34 cellular contexts compared by ENCODE assay signal in the genomic region with DNA sequence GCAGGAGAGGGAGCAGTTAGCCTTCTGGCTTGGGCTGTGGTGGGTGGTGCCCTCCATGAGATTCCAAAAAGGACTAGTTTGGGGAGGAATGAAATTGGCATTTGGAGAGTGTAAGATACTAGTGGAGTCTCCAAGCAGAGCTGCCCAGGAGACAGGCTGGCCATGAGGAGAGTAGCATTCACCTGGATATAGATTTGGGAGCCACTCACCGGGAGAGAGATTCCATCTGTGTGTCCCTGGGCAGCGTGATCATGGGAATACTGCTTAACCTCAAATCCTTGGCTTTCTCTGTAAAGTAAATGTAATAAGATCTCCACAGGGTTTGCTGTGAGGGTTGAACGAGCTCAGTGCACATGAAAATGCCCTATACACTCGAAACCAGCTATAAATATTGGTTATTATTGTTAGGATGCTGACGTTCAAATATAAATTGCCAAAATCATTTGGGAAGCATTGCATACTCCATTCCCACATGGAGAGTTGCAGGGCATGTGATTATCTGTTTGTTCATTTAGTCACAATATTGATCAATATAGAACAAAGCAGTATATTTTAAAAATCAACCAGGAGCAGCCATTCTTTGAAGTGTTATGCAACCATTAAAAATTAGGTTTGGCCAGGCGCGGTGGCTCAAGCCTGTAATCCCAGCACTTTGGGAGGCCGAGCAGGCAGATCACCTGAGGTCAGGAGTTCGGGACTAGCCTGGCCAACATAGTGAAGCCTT.
DNase-seq lines count a peak whose midpoint lies in the region; ATAC-seq and TF ChIP-seq lines count a peak whose summit lies in the region.
"Had no signal": no experiment of that assay in that cellular context is flagged by ENCODE, and none has a peak within 500 bp of the region (broad histone marks: within the 10 kb centered on the region; RNA-seq: fewer than 3 reads in every experiment).

No MANE protein-coding gene starts in this region.

- POLR2A ChIA-PET in Caco-2 (lab: Charles Lee) (no interaction called here), IMR-90 (lab: Charles Lee; ENCODE audit: unreplicated experiment) (interaction anchor here (0.6 kb wide), 1 partner anchor 161 kb away, joined by 3 read pairs; no protein-coding TSS in a partner anchor)

- no peak overlapping the region for H2BK120ac ChIP-seq in IMR-90 (ENCODE audit: low read depth, low read length)

- no peak overlapping the region for H2BK5ac ChIP-seq in IMR-90 (ENCODE audit: low read depth, low read length, poor library complexity, severe bottlenecking)

- H3K27ac ChIP-seq in IMR-90 (ENCODE audit: insufficient read depth, low read length) (no peak overlapping the region), rectal smooth muscle tissue (ENCODE audit: low read depth, low read length) (peak overlapping the region; percentile 61), colonic mucosa (no peak overlapping the region)
- H3K27ac ChIP-seq: adrenal gland, body of pancreas, ovary, spleen, vagina had no signal

- intact Hi-C loops in Caco-2 (cut with micrococcal nuclease; ENCODE audit: unreplicated experiment) (no loop called here), IMR-90 (cut with micrococcal nuclease) (no loop called here), colonic mucosa (cut with DNase I) (no loop called here)

- H3K27me3 ChIP-seq in Caco-2 (replicated peaks; ENCODE audit: control insufficient read depth, insufficient read depth, low read length) (no peaks in the 10 kb centered on the region), IMR-90 (ENCODE audit: control insufficient read depth, insufficient read depth, low read length) (no peaks in the 10 kb centered on the region), rectal smooth muscle tissue (ENCODE audit: control insufficient read depth, insufficient read depth, low read length) (no peaks in the 10 kb centered on the region), colonic mucosa (no peaks in the 10 kb centered on the region)
- H3K27me3 ChIP-seq: adrenal gland, BE2C, body of pancreas, gastroesophageal sphincter, ovary, spleen, vagina had no signal

- H3K14ac ChIP-seq in IMR-90 (replicated peaks; ENCODE audit: low read depth, low read length): peak overlapping the region; percentile 41; the same call in 1 of the 2 replicates

- no peak overlapping the region for H3K4me3 ChIP-seq in Caco-2 (ENCODE audit: low read depth, low read length)
- no peak overlapping the region for H3K4me3 ChIP-seq in IMR-90 (ENCODE audit: insufficient read depth, low read depth, low read length)
- no peak overlapping the region for H3K4me3 ChIP-seq in rectal smooth muscle tissue (ENCODE audit: low read length)
- no peak overlapping the region for H3K4me3 ChIP-seq in colonic mucosa
- H3K4me3 ChIP-seq: adrenal gland, body of pancreas, gastroesophageal sphincter, ovary, spleen, vagina had no signal

- TF ChIP-seq CTCF in Caco-2 (IDR thresholded peaks at IDR 0.05; ENCODE audit: insufficient read depth in 1 of 2, low read depth in 1 of 2, low read length in 1 of 2, severe bottlenecking in 1 of 2, unreplicated experiment in 1 of 2) (no peak), IMR-90 (conservative IDR thresholded peaks at IDR 0.05; ENCODE audit: low read depth, low read length) (no peak), glutamatergic neuron (IDR thresholded peaks at IDR 0.05; ENCODE audit: partially characterized antibody, unreplicated experiment) (no peak), colonic mucosa (IDR thresholded peaks at IDR 0.05) (no peak)

- peak overlapping the region; percentile 72 for H3K27ac Mint-ChIP-seq in Caco-2 (ENCODE audit: unreplicated experiment)
- H3K27ac Mint-ChIP-seq in glutamatergic neuron (ENCODE audit: unreplicated experiment): peak overlapping the region; percentile 22
- H3K27ac Mint-ChIP-seq: activated CD4-positive, alpha-beta memory T cell treated with anti-CD3 and anti-CD28 coated beads, Interleukin-2, amount 10 ng/mL, durations not matched to agents 7 days and 5 days; immature natural killer cell; stimulated activated naive CD8-positive, alpha-beta T cell treated with anti-CD3 and anti-CD28 coated beads, Interleukin-15, Interleukin-2, amounts not matched to agents 100 ng/mL and 50 ng/mL, for 24 hours; T-helper 17 cell had no signal

- no peak for TF ChIP-seq POLR2A in IMR-90 (IDR thresholded peaks at IDR 0.05; ENCODE audit: low read depth, low read length)

- peaks cover 32% of the 10 kb centered on the region for H3K4me1 ChIP-seq in Caco-2
- H3K4me1 ChIP-seq in IMR-90 (ENCODE audit: control insufficient read depth, insufficient read depth, low read length): peaks cover 10% of the 10 kb centered on the region
- peaks cover 22% of the 10 kb centered on the region for H3K4me1 ChIP-seq in rectal smooth muscle tissue (ENCODE audit: control insufficient read depth, insufficient read depth, low read length)
- H3K4me1 ChIP-seq in colonic mucosa: no peaks in the 10 kb centered on the region
- H3K4me1 ChIP-seq: adrenal gland, body of pancreas had no signal

- BruUV-seq in Caco-2 (replicated peaks; lab: Mats Ljungman, UMichigan): no TSS peak
- BruUV-seq in IMR-90 (replicated peaks; lab: Mats Ljungman, UMichigan): no TSS peak

- H2BK20ac ChIP-seq in IMR-90 (ENCODE audit: low read depth, low read length): no peak overlapping the region

- peaks cover 20% of the 10 kb centered on the region; the same call in 1 of the 2 replicates for H3K9me1 ChIP-seq in IMR-90 (ENCODE audit: insufficient read depth, low read length)

- H3K9me3 ChIP-seq in Caco-2: no peaks in the 10 kb centered on the region
- no peaks in the 10 kb centered on the region for H3K9me3 ChIP-seq in IMR-90 (ENCODE audit: control insufficient read depth, insufficient read depth, low read length)
- H3K9me3 ChIP-seq in colonic mucosa: no peaks in the 10 kb centered on the region
- H3K9me3 ChIP-seq: adrenal gland, BE2C, body of pancreas, gastroesophageal sphincter, ovary, spleen, vagina had no signal

- H4K91ac ChIP-seq in IMR-90 (ENCODE audit: insufficient read depth, low read depth, low read length): peak overlapping the region; percentile 2; the same call in 1 of the 2 replicates

- peak overlapping the region; percentile 48; the same call in 1 of the 2 replicates for H3K4ac ChIP-seq in IMR-90 (ENCODE audit: low read depth, low read length)

- H3K56ac ChIP-seq in IMR-90 (ENCODE audit: extremely low read depth, insufficient read depth, low read length): no peak overlapping the region

- no peak overlapping the region for H2BK15ac ChIP-seq in IMR-90 (ENCODE audit: low read depth, low read length)

- H3K9ac ChIP-seq in IMR-90 (ENCODE audit: low read depth, low read length): no peak overlapping the region
- no peak overlapping the region for H3K9ac ChIP-seq in rectal smooth muscle tissue (ENCODE audit: low read length)
- no peak overlapping the region for H3K9ac ChIP-seq in colonic mucosa (ENCODE audit: low read depth in 2 of 2, low read length in 2 of 2)

- WGBS in IMR-90 (ENCODE audit: extremely low coverage in 2 of 2, insufficient read length in 1 of 2), 2 experiments: no CpG with 5 or more reads among the region's 9 CpGs

- H3K27me3 Mint-ChIP-seq in Caco-2 (ENCODE audit: insufficient read depth, unreplicated experiment) (no peaks in the 10 kb centered on the region), glutamatergic neuron (ENCODE audit: unreplicated experiment) (peaks cover 3% of the 10 kb centered on the region)
- H3K27me3 Mint-ChIP-seq: activated CD4-positive, alpha-beta memory T cell treated with anti-CD3 and anti-CD28 coated beads, Interleukin-2, amount 10 ng/mL, durations not matched to agents 7 days and 5 days; stimulated activated naive CD8-positive, alpha-beta T cell treated with anti-CD3 and anti-CD28 coated beads, Interleukin-15, Interleukin-2, amounts not matched to agents 100 ng/mL and 50 ng/mL, for 24 hours; T-helper 17 cell had no signal

- no peak overlapping the region for H2AFZ ChIP-seq in IMR-90 (replicated peaks; ENCODE audit: low read length, poor library complexity)

- no peak overlapping the region; the same call in 1 of the 2 replicates for H3K18ac ChIP-seq in IMR-90 (ENCODE audit: low read depth, low read length)

- no peak overlapping the region for H3K4me2 ChIP-seq in IMR-90 (ENCODE audit: low read depth, low read length)

- DNase-seq in Caco-2: no peak
- no peak for DNase-seq in IMR-90
- DNase-seq in glutamatergic neuron: no peak
- no peak for DNase-seq in colonic mucosa
- DNase-seq in dermis blood vessel endothelial cell: no peak
- DNase-seq: activated CD4-positive, alpha-beta memory T cell treated with anti-CD3 and anti-CD28 coated beads, Interleukin-2, amount 10 ng/mL, durations not matched to agents 7 days and 5 days; activated CD4-positive, CD25-positive, alpha-beta regulatory T cell treated with anti-CD3 and anti-CD28 coated beads, Interleukin-2, amount 50 U/mL, for 72 hours; activated CD8-positive, alpha-beta memory T cell treated with anti-CD3 and anti-CD28 coated beads, Interleukin-2, amount 50 U/mL, for 4 hours; activated naive CD4-positive, alpha-beta T cell treated with Interleukin-2 at 50 U/mL for 16 hours; adrenal gland; BE2C; body of pancreas; DMS53; GDM1; hypothalamus; immature natural killer cell; left cardiac atrium; NCI-H1092; NCI-H1694; NCI-H526; ovary; spleen; stimulated activated CD4-positive, alpha-beta T cell treated with anti-CD3 and anti-CD28 coated beads, Interleukin-2, amount 100 ng/mL, for 24 hours; stimulated activated CD8-positive, alpha-beta memory T cell treated with anti-CD3 and anti-CD28 coated beads, Interleukin-4, amount 100 ng/mL, for 48 hours; T-helper 17 cell had no signal

- ATAC-seq in IMR-90 (ENCODE audit: low read depth) (no peak; the same call in 1 of the 2 replicates), HG02981 (IDR thresholded peaks at IDR 0.05; ENCODE audit: unreplicated experiment) (no peak)
- ATAC-seq: body of pancreas, gastroesophageal sphincter, HCT116, left cardiac atrium, right cardiac atrium, Right ventricle myocardium inferior, SK-N-SH treated with all-trans-retinoic acid at 6 μM for 48 hours, T-helper 17 cell had no signal

- 0 out of 2 replicates have a peak overlapping the region, but pooled peaks have one; percentile 25 for H3K23ac ChIP-seq in IMR-90 (ENCODE audit: low read depth, low read length)

- no peak overlapping the region for H4K5ac ChIP-seq in IMR-90 (ENCODE audit: low read depth, low read length)

- H2AK9ac ChIP-seq in IMR-90 (replicated peaks; ENCODE audit: low read depth, low read length, poor library complexity): no peak overlapping the region

- TF ChIP-seq RAD21 in IMR-90 (IDR thresholded peaks at IDR 0.05; ENCODE audit: low read length): no peak

- H4K8ac ChIP-seq in IMR-90 (ENCODE audit: low read depth in 2 of 2, low read length in 2 of 2): no peak overlapping the region

- no peaks in the 10 kb centered on the region for H3K36me3 ChIP-seq in Caco-2 (ENCODE audit: control insufficient read depth, insufficient read depth, low read length)
- H3K36me3 ChIP-seq in IMR-90 (ENCODE audit: control insufficient read depth, insufficient read depth, low read length): no peaks in the 10 kb centered on the region
- H3K36me3 ChIP-seq in rectal smooth muscle tissue (ENCODE audit: control insufficient read depth, insufficient read depth, low read length): no peaks in the 10 kb centered on the region
- H3K36me3 ChIP-seq in colonic mucosa: no peaks in the 10 kb centered on the region
- H3K36me3 ChIP-seq: adrenal gland, BE2C, gastroesophageal sphincter, ovary, vagina had no signal

- H3K4me1 Mint-ChIP-seq in Caco-2 (ENCODE audit: low read depth, unreplicated experiment) (peaks cover 45% of the 10 kb centered on the region), glutamatergic neuron (ENCODE audit: low read depth, unreplicated experiment) (peaks cover 5% of the 10 kb centered on the region)

- H3K4me3 Mint-ChIP-seq in Caco-2 (ENCODE audit: unreplicated experiment): no peak overlapping the region
- no peak overlapping the region for H3K4me3 Mint-ChIP-seq in glutamatergic neuron (ENCODE audit: unreplicated experiment)
- H3K4me3 Mint-ChIP-seq: activated CD4-positive, alpha-beta memory T cell treated with anti-CD3 and anti-CD28 coated beads, Interleukin-2, amount 10 ng/mL, durations not matched to agents 7 days and 5 days; immature natural killer cell; stimulated activated naive CD8-positive, alpha-beta T cell treated with anti-CD3 and anti-CD28 coated beads, Interleukin-15, Interleukin-2, amounts not matched to agents 100 ng/mL and 50 ng/mL, for 24 hours; T-helper 17 cell had no signal

- H3K36me3 Mint-ChIP-seq in Caco-2 (ENCODE audit: insufficient read depth, unreplicated experiment) (peaks cover 67% of the 10 kb centered on the region), glutamatergic neuron (ENCODE audit: unreplicated experiment) (no peaks in the 10 kb centered on the region)
- H3K36me3 Mint-ChIP-seq: immature natural killer cell had no signal

- dilution Hi-C loops in IMR-90 (cut with HindIII; ENCODE audit: low sequenced_read_pairs, unreplicated experiment): no loop called here

- CTCF ChIA-PET in Caco-2 (lab: Charles Lee): no interaction called here
- CTCF ChIA-PET in IMR-90 (lab: Yijun Ruan, JAX): no interaction called here

- in situ Hi-C loops in IMR-90 (cut with MboI; ENCODE audit: low sequenced_read_pairs): no loop called here

- H3K79me1 ChIP-seq in IMR-90 (ENCODE audit: low read depth in 1 of 2, low read length in 2 of 2): peaks cover 45 to 78% of the 10 kb centered on the region in 2 experiments

- peaks cover 13% of the 10 kb centered on the region for H4K20me1 ChIP-seq in IMR-90 (ENCODE audit: insufficient read depth, low read length)

- no peaks in the 10 kb centered on the region for H3K9me3 Mint-ChIP-seq in Caco-2 (ENCODE audit: unreplicated experiment)
- peaks cover 1% of the 10 kb centered on the region for H3K9me3 Mint-ChIP-seq in glutamatergic neuron (ENCODE audit: unreplicated experiment)
- H3K9me3 Mint-ChIP-seq: activated CD4-positive, alpha-beta memory T cell treated with anti-CD3 and anti-CD28 coated beads, Interleukin-2, amount 10 ng/mL, durations not matched to agents 7 days and 5 days; immature natural killer cell; stimulated activated naive CD8-positive, alpha-beta T cell treated with anti-CD3 and anti-CD28 coated beads, Interleukin-15, Interleukin-2, amounts not matched to agents 100 ng/mL and 50 ng/mL, for 24 hours had no signal

- H2AK5ac ChIP-seq in IMR-90 (ENCODE audit: low read depth, low read length): peak overlapping the region; percentile 45
